Comparison of ENCODE assay signal across 9 cellular contexts in the genomic region with DNA sequence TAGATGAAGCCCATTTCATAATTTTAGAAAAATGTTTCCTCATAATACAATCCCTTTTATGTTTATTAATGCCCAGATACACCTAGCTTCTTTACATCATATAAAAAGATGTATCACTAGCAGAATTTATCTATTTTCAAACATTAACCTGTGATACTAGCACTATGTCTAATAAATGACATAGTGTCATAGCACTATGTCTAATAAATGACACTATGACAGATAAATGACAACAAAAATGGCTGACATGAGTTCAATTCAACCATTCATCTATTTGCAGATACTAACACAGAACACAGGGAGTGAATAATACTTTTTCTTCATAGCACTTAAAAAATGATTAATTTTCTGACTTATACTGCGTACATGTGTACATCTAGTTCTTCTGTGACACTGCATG. TPM values are rescaled to one million over a fixed set of nuclear protein-coding genes. Genes with fewer than 3 reads are reported as not detected.
"Had no signal": no experiment of that assay in that cellular context is flagged by ENCODE, and none has a peak within 500 bp of the region (broad histone marks: within the 10 kb centered on the region; RNA-seq: fewer than 3 reads in every experiment).

No MANE protein-coding gene starts in this region.

- H3K36me3 Mint-ChIP-seq: IgD-negative memory B cell had no signal

- H3K27ac ChIP-seq: HL-60 had no signal

- H3K4me3 ChIP-seq: K562 had no signal

- H3K4me1 Mint-ChIP-seq: IgD-negative memory B cell had no signal

- H3K9me3 Mint-ChIP-seq: IgD-negative memory B cell had no signal

- DNase-seq: IMR-90, KBM-7, KG1 had no signal

- H3K4me3 Mint-ChIP-seq: IgD-negative memory B cell had no signal

- ATAC-seq: HepG2, K562 had no signal

RNA-seq across cellular contexts. Expression of a gene that starts 19.4 kb away (rescaled TPM):
- total RNA-seq: HepG2, HT-29, HT1080, IMR-90, K562 had no signal
- polyA plus RNA-seq: HepG2, IgD-negative memory B cell, IMR-90 had no signal

RNA-seq across cellular contexts. Expression of a gene that starts 43.6 kb away (rescaled TPM):
- total RNA-seq: HepG2, HT-29, HT1080, IMR-90, K562 had no signal
- polyA plus RNA-seq: HepG2, IgD-negative memory B cell, IMR-90, K562 had no signal
